Comparison of ENCODE assay signal across 16 cellular contexts in genomic region chr14:103280278-103280917, GRCh38. TPM values are rescaled to one million over a fixed set of nuclear protein-coding genes. Genes with fewer than 3 reads are reported as not detected.
DNase-seq lines count a peak whose midpoint lies in the region; ATAC-seq, FAIRE-seq and TF ChIP-seq lines count a peak whose summit lies in the region.
"Had no signal": no experiment of that assay in that cellular context is flagged by ENCODE, and none has a peak within 500 bp of the region (broad histone marks: within the 10 kb centered on the region; RNA-seq: fewer than 3 reads in every experiment).

No MANE protein-coding gene starts in this region.

- no peak for TF ChIP-seq RAD21 in H1 (IDR thresholded peaks at IDR 0.05 in 1 of 2, conservative IDR thresholded peaks at IDR 0.05 in 1 of 2; ENCODE audit: low read depth in 2 of 2, low read length in 2 of 2)

- H3K27me3 ChIP-seq in H1 (replicated peaks in 1 of 4; ENCODE audit: control insufficient read depth in 3 of 4, extremely low read depth in 1 of 4, insufficient read depth in 3 of 4, low read length in 3 of 4) (peaks cover 0 to 20% (median 11%) of the 10 kb centered on the region in 4 experiments; a peak in 5 of 7 replicates), body of pancreas (peaks cover 0 to 4% of the 10 kb centered on the region in 2 donors)

- H3K18ac ChIP-seq in H1 (ENCODE audit: extremely low read depth, low read length) = no peak overlapping the region

- H3K23ac ChIP-seq in H1 (ENCODE audit: insufficient read length) = no peak overlapping the region

- H3K56ac ChIP-seq in H1 (replicated peaks; ENCODE audit: insufficient read length, low read depth, low read length) = no peak overlapping the region

- H2BK120ac ChIP-seq in H1 (replicated peaks; ENCODE audit: low read depth, low read length) = no peak overlapping the region

- H3K4me2 ChIP-seq in H1 (ENCODE audit: insufficient read depth in 1 of 2, low read depth in 2 of 2, low read length in 2 of 2) = 0 out of 4 replicates have a peak overlapping the region, but pooled peaks have one; percentile 17 to 66
- H3K4me2 ChIP-seq: KMS-11 had no signal

- CTCF ChIA-PET in H1 (lab: Charles Lee; ENCODE audit: partially characterized antibody) = interaction anchor here (0.6 to 3.8 kb wide), 8 partner anchors 10 to 545 kb away, joined by 3 to 31 read pairs (median 5); no protein-coding TSS in a partner anchor

- no peak overlapping the region for H2AK5ac ChIP-seq in H1 (ENCODE audit: low read depth, low read length)

- no peak overlapping the region for H2BK5ac ChIP-seq in H1 (ENCODE audit: low read depth, low read length)

- H2BK20ac ChIP-seq in H1 (ENCODE audit: low read length) = no peak overlapping the region

- POLR2A ChIA-PET in H1 (lab: Charles Lee; ENCODE audit: partially characterized antibody) = no interaction called here

- TF ChIP-seq CTCF in H1 (IDR thresholded peaks at IDR 0.05; ENCODE audit: control extremely low read depth in 1 of 3, insufficient read depth in 1 of 3, low read depth in 1 of 3, low read length in 3 of 3) (no peak), body of pancreas (IDR thresholded peaks at IDR 0.05) (no peak)

- no peak overlapping the region for H2BK12ac ChIP-seq in H1 (ENCODE audit: low read depth, low read length)

- no peaks in the 10 kb centered on the region for H3K9me3 ChIP-seq in H1 (ENCODE audit: insufficient read depth in 2 of 2, low read depth in 1 of 2, low read length in 1 of 2)
- no peaks in the 10 kb centered on the region for H3K9me3 ChIP-seq in body of pancreas
- H3K9me3 ChIP-seq: mucosa of descending colon, pancreas had no signal

- no peak overlapping the region for H4K91ac ChIP-seq in H1 (replicated peaks; ENCODE audit: insufficient read length, low read length)

- H3K14ac ChIP-seq in H1 (ENCODE audit: insufficient read length) = no peak overlapping the region

- no peak overlapping the region for H2BK15ac ChIP-seq in H1 (ENCODE audit: low read length)

- H4K20me1 ChIP-seq in H1 (replicated peaks in 1 of 2; ENCODE audit: control insufficient read depth in 1 of 2, insufficient read depth in 2 of 2, low read length in 2 of 2) = no peaks in the 10 kb centered on the region

- H3K36me3 ChIP-seq in H1 (ENCODE audit: control insufficient read depth in 2 of 4, insufficient read depth in 4 of 4, low read length in 3 of 4) (no peaks in the 10 kb centered on the region), body of pancreas (replicated peaks in 1 of 2; ENCODE audit: insufficient read depth in 1 of 2, low read depth in 2 of 2) (no peaks in the 10 kb centered on the region)
- H3K36me3 ChIP-seq: pancreas had no signal

- no peak overlapping the region for H3K4ac ChIP-seq in H1 (replicated peaks; ENCODE audit: insufficient read length, low read depth, low read length)

- no peaks in the 10 kb centered on the region for H3K79me2 ChIP-seq in H1 (ENCODE audit: control insufficient read depth in 1 of 2, insufficient read depth in 2 of 2, low read length in 2 of 2)

- H4K5ac ChIP-seq in H1 (ENCODE audit: insufficient read length, low read depth, low read length) = no peak overlapping the region

- intact Hi-C loops in body of pancreas (cut with DNase I) = no loop called here

- no peak overlapping the region for H4K8ac ChIP-seq in H1 (ENCODE audit: extremely low read depth, insufficient read depth, low read length)

- H3K27ac ChIP-seq in H1 (ENCODE audit: low read depth, low read length) = no peak overlapping the region
- no peak overlapping the region for H3K27ac ChIP-seq in body of pancreas
- H3K27ac ChIP-seq: KMS-11 had no signal

- in situ Hi-C loops in KBM-7 (cut with MboI; ENCODE audit: low pct_unique_long_range_greater_than_20kb, low sequenced_read_pairs) = loop anchor here (25.0 kb wide), 1 partner anchor 193 kb away; the partner anchor contains the start of genes EXOC3L4 and LBHD2

- no peak overlapping the region for H3K4me3 ChIP-seq in H1 (ENCODE audit: extremely low read depth in 1 of 4, insufficient read depth in 2 of 4, low read depth in 3 of 4, low read length in 4 of 4)
- H3K4me3 ChIP-seq in body of pancreas = no peak overlapping the region
- H3K4me3 ChIP-seq: mucosa of descending colon, pancreas had no signal

- TF ChIP-seq POLR2A in H1 (IDR thresholded peaks at IDR 0.05; ENCODE audit: control extremely low read depth in 1 of 2, low read depth in 2 of 2, low read length in 2 of 2) = no peak
- TF ChIP-seq POLR2A in body of pancreas (IDR thresholded peaks at IDR 0.05) = no peak

- 85% methylated on average over 15 of the region's 15 CpGs; no CpG with 5 or more reads in 1 of the 2 experiments for WGBS in H1 (ENCODE audit: extremely low coverage in 1 of 2, insufficient coverage in 1 of 2, insufficient read length in 1 of 2, insufficient replicate concordance in 2 of 2, low coverage in 1 of 2, low lambda C conversion rate in 2 of 2, missing lambda C conversion rate in 1 of 2), 2 experiments
- 62 to 64% methylated on average over 15 of the region's 15 CpGs for WGBS in body of pancreas, 2 donors

- peaks cover 7% of the 10 kb centered on the region; the same call in 1 of the 2 replicates for H3K23me2 ChIP-seq in H1 (ENCODE audit: low read depth, low read length)

- no peak overlapping the region for H3K9ac ChIP-seq in H1 (replicated peaks in 1 of 4; ENCODE audit: extremely low read depth in 1 of 4, low read depth in 3 of 4, low read length in 3 of 4)
- H3K9ac ChIP-seq: KMS-11 had no signal

- no peak for FAIRE-seq in H1 (lab: Jason Lieb, UNC)
- FAIRE-seq: A204.1, GM12891, pancreas had no signal

- H2AFZ ChIP-seq in H1 (ENCODE audit: low read length) = no peak overlapping the region

- no peak for ATAC-seq in body of pancreas
- ATAC-seq: activated CD8-positive, alpha-beta memory T cell treated with anti-CD3 and anti-CD28 coated beads, Interleukin-2, amount 10 ng/mL, durations not matched to agents 7 days and 5 days had no signal

- TF ChIP-seq EP300 in H1 (IDR thresholded peaks at IDR 0.05; ENCODE audit: borderline replicate concordance in 1 of 2, low read depth in 2 of 2, low read length in 2 of 2) = no peak

- DNase-seq in NCI-H2171 treated with DMSO at 0.1 percent for 48 hours (lab: John Stamatoyannopoulos, UW) (peak; percentile 39), NCI-H2171 (lab: John Stamatoyannopoulos, UW) (no peak), KBM-7 (peak; percentile 50), H1 (ENCODE audit: low read depth in 1 of 2, low spot score in 2 of 2) (peak in 1 of 2 experiments; percentile 39), renal cortical epithelial cell (ENCODE audit: low read depth) (peak; percentile 69), NCI-H2029 treated with DMSO at 0.1 percent for 48 hours (lab: John Stamatoyannopoulos, UW) (no peak), body of pancreas (no peak)
- no peak for DNase-seq in stimulated activated CD4-positive, alpha-beta T cell treated with anti-CD3 and anti-CD28 coated beads, Interleukin-2, amount 100 ng/mL, for 48 hours
- DNase-seq: activated CD8-positive, alpha-beta memory T cell treated with anti-CD3 and anti-CD28 coated beads, Interleukin-2, amount 10 ng/mL, durations not matched to agents 7 days and 5 days; activated naive CD8-positive, alpha-beta T cell treated with anti-CD3 and anti-CD28 coated beads, Interleukin-2, amount 10 ng/mL, durations not matched to agents 7 days and 5 days; mucosa of descending colon; NCI-H510A treated with DMSO at 0.1 percent for 48 hours; pancreas had no signal

- peaks cover 5 to 26% (median 15%) of the 10 kb centered on the region in 4 experiments for H3K4me1 ChIP-seq in H1 (replicated peaks in 1 of 4; ENCODE audit: control insufficient read depth in 3 of 4, insufficient read depth in 4 of 4, low read length in 3 of 4)
- H3K4me1 ChIP-seq in body of pancreas = peaks cover 14% of the 10 kb centered on the region
- H3K4me1 ChIP-seq: pancreas had no signal

- H3K79me1 ChIP-seq in H1 (ENCODE audit: low read depth, low read length) = no peaks in the 10 kb centered on the region

TF ChIP-seq in H1, 55 proteins besides CTCF, POLR2A, EP300 and RAD21 (continues in another document):
- TF ChIP-seq KDM1A (IDR thresholded peaks at IDR 0.05; ENCODE audit: borderline replicate concordance, low read length) (no peak), RBBP5 (IDR thresholded peaks at IDR 0.05; ENCODE audit: borderline replicate concordance, low read depth, low read length) (no peak), SIRT6 (IDR thresholded peaks at IDR 0.05; ENCODE audit: low read length) (no peak)

RNA-seq across cellular contexts. Expression of gene EIF5, which starts 53.6 kb away (rescaled TPM):
- total RNA-seq in H1 (2021; fragmentation: NEBNext Ultra II Directional; extraction: Animal tissue kit (Norgen Biotek cat#: 25700)) = 323 and 328 TPM in 2 replicates
- 179 and 184 TPM in 2 replicates for polyA plus RNA-seq in H1 (2011; rRNA removed)
- 254 TPM for polyA plus RNA-seq in H1 (2011; cell fraction: cytosol; rRNA removed)
- polyA plus RNA-seq in H1 (2011; cell fraction: nucleus; rRNA removed) = 169 TPM
- polyA plus RNA-seq in H1 (2012, experiment 1 of 2) = 243 to 415 TPM (median 345 TPM) in 4 replicates
- polyA plus RNA-seq in H1 (2012, experiment 2 of 2) = 24.0 TPM
- polyA plus RNA-seq in H1 (2013, experiment 1 of 2) = 314 TPM
- 325 TPM for polyA plus RNA-seq in H1 (2013, experiment 2 of 2)
- polyA minus RNA-seq in H1 (2011; rRNA and poly(A)+ RNA removed) = 277 and 334 TPM in 2 replicates
- polyA minus RNA-seq in H1 (2011; cell fraction: cytosol; rRNA and poly(A)+ RNA removed) = 213 TPM
- 361 TPM for polyA minus RNA-seq in H1 (2011; cell fraction: nucleus; rRNA and poly(A)+ RNA removed)
- 117 and 173 TPM in 2 replicates for total RNA-seq in renal cortical epithelial cell
- 100 to 1,000 TPM in 1 of 2 donors, 10 to 100 TPM in 1; 85.6 to 234 TPM for total RNA-seq in body of pancreas

Comparison
In these comparisons a context has a peak if more than half of its experiments do, and no peak if none do; other contexts are left out.
1. DNase-seq: peak in NCI-H2171 treated with DMSO at 0.1 percent for 48 hours (single experiment), KBM-7 (single experiment) and renal cortical epithelial cell (single experiment); none in NCI-H2171 (single experiment), NCI-H2029 treated with DMSO at 0.1 percent for 48 hours (single experiment), stimulated activated CD4-positive, alpha-beta T cell treated with anti-CD3 and anti-CD28 coated beads, Interleukin-2, amount 100 ng/mL, for 48 hours (0 of 2) and body of pancreas (0 of 4).